Comparison of ENCODE assay signal across 8 cellular contexts in the genomic region with DNA sequence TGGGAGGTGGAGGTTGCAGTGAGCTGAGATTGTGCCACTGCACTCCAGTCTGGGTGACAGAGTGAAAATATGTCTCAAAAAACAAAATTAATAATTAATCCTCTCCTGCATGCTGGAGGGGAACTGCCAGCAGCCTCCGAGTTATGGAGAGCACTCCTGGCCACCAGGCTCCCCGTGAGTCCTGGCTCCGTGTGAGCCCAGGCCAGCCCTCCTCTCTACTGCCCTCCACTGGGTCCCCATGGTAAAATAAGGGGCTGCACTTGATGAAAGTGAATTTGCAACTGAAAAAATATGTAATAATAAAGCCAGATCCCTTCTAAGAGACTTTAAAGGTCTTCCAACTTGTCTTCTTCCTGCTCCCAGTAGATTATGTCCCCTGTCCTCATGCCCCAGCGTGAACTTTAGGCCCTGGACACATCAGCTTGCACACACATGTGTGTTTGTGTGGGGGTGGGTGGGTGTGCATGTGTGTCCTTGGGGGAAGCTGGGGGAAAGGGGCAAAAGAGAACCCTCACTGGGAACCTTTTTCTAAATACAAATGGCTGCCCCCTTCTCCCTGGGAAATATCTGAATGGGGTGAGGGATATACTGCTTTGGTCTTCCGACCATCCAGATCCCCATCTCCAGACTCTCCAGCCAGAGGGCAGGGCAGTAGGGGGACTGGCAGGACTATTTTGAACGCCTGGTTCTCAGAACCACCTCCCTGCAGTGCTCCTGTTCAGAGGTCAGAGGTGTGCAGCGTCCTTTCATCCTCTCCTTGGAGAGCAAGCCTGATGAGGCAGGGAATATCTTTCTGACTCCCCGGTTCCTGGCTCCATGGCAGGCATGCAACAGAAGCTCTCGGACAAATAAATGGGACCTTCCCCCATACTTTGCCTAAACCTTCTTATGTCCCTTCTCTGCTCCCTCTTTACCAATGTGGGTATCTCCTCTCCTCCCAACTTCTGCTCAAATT. TPM values are rescaled to one million over a fixed set of nuclear protein-coding genes. Genes with fewer than 3 reads are reported as not detected.
DNase-seq lines count a peak whose midpoint lies in the region; ATAC-seq and FAIRE-seq lines count a peak whose summit lies in the region.

No MANE protein-coding gene starts in this region.

- H3K36me3 ChIP-seq in small intestine (ENCODE audit: control insufficient read depth in 2 of 2, insufficient read depth in 2 of 2, low read length in 2 of 2) = no peaks in the 10 kb centered on the region

- H3K27me3 Mint-ChIP-seq in activated naive CD4-positive, alpha-beta T cell treated with anti-CD3 and anti-CD28 coated beads for 36 hours (ENCODE audit: low read depth) = no peaks in the 10 kb centered on the region

- no peak for ATAC-seq in GM18861 (IDR thresholded peaks at IDR 0.05; ENCODE audit: unreplicated experiment)

- intact Hi-C loops in activated naive CD4-positive, alpha-beta T cell treated with anti-CD3 and anti-CD28 coated beads for 36 hours (cut with micrococcal nuclease) = loop anchor here (1.0 kb wide), 1 partner anchor 72 kb away; no protein-coding TSS in a partner anchor

- no peaks in the 10 kb centered on the region for H3K9me3 ChIP-seq in small intestine (ENCODE audit: control insufficient read depth, low read depth)

- no peak for FAIRE-seq in small intestine (lab: Jason Lieb, UNC)

- peaks cover 2 to 6% of the 10 kb centered on the region in 2 donors for H3K4me1 ChIP-seq in small intestine (ENCODE audit: control insufficient read depth in 2 of 2, insufficient read depth in 1 of 2, low read depth in 1 of 2, low read length in 1 of 2)

- no peaks in the 10 kb centered on the region for H3K9me3 Mint-ChIP-seq in activated naive CD4-positive, alpha-beta T cell treated with anti-CD3 and anti-CD28 coated beads for 36 hours

- no peak overlapping the region for H3K27ac Mint-ChIP-seq in activated naive CD4-positive, alpha-beta T cell treated with anti-CD3 and anti-CD28 coated beads for 36 hours

- H3K4me3 Mint-ChIP-seq in activated naive CD4-positive, alpha-beta T cell treated with anti-CD3 and anti-CD28 coated beads for 36 hours = no peak overlapping the region

- WGBS in small intestine, 3 donors = 33 to 49% (median 40%) methylated on average over 9 of the region's 9 CpGs

- H3K36me3 Mint-ChIP-seq in activated naive CD4-positive, alpha-beta T cell treated with anti-CD3 and anti-CD28 coated beads for 36 hours (ENCODE audit: low read depth) = no peaks in the 10 kb centered on the region

- DNase-seq in activated naive CD4-positive, alpha-beta T cell treated with anti-CD3 and anti-CD28 coated beads for 36 hours = peak; percentile 51
- no peak for DNase-seq in activated naive CD4-positive, alpha-beta T cell treated with Interleukin-2 at 50 U/mL for 16 hours
- peak; percentile 43 to 52 for DNase-seq in NOMO-1 (lab: John Stamatoyannopoulos, UW; ENCODE audit: unreplicated experiment in 2 of 2)
- peak; percentile 21 for DNase-seq in epidermal melanocyte (ENCODE audit: insufficient read length, low spot score)
- peak; percentile 66 for DNase-seq in small intestine
- no peak for DNase-seq in GF-D8 (lab: John Stamatoyannopoulos, UW)
- no peak for DNase-seq in putamen (ENCODE audit: low spot score)

- peak overlapping the region; percentile 50 to 58 for H3K27ac ChIP-seq in small intestine (ENCODE audit: low read depth in 1 of 2, low read length in 1 of 2)

- CTCF ChIA-PET in activated naive CD4-positive, alpha-beta T cell treated with anti-CD3 and anti-CD28 coated beads for 36 hours (lab: Charles Lee) = interaction anchor here (0.9 to 1.4 kb wide), 2 partner anchors 11 to 16 kb away, joined by 3 to 7 read pairs; no protein-coding TSS in a partner anchor

- H3K4me3 ChIP-seq in small intestine (ENCODE audit: low read depth in 1 of 2, low read length in 2 of 2) = no peak overlapping the region

- no peaks in the 10 kb centered on the region for H3K27me3 ChIP-seq in small intestine (ENCODE audit: control insufficient read depth in 2 of 2, insufficient read depth in 2 of 2, low read length in 2 of 2)

- H3K4me1 Mint-ChIP-seq in activated naive CD4-positive, alpha-beta T cell treated with anti-CD3 and anti-CD28 coated beads for 36 hours (ENCODE audit: low read depth) = peaks cover under 1% of the 10 kb centered on the region

RNA-seq across cellular contexts. Expression of gene NEK2, which starts 26.2 kb away (rescaled TPM):
- total RNA-seq in activated naive CD4-positive, alpha-beta T cell treated with anti-CD3 and anti-CD28 coated beads for 36 hours = 10 to 100 TPM; 60.8 to 62.3 TPM
- 10 to 100 TPM in 1 of 3 donors, 1 to 10 TPM in 2; 1.8 to 20.4 (median 4.6) TPM for polyA plus RNA-seq in small intestine

Comparison
In these comparisons a context has a peak if more than half of its experiments do, and no peak if none do; other contexts are left out.
1. DNase-seq: peak in activated naive CD4-positive, alpha-beta T cell treated with anti-CD3 and anti-CD28 coated beads for 36 hours (single experiment), NOMO-1 (2 of 2), epidermal melanocyte (single experiment) and small intestine (single experiment); none in activated naive CD4-positive, alpha-beta T cell treated with Interleukin-2 at 50 U/mL for 16 hours (single experiment), GF-D8 (single experiment) and putamen (single experiment).